ENCODE assay signal across 3 cellular contexts in genomic region chr7:3975371-3975770, GRCh38.
"Had no signal": no experiment of that assay in that cellular context is flagged by ENCODE, and none has a peak within 500 bp of the region (broad histone marks: within the 10 kb centered on the region; RNA-seq: fewer than 3 reads in every experiment).

No MANE protein-coding gene starts in this region.

- ATAC-seq: GM12878 had no signal

- DNase-seq: GDM1, GF-D8 had no signal

- H3K4me3 ChIP-seq: GM12878 had no signal
